Comparison of ENCODE assay signal across 30 cellular contexts in the genomic region with DNA sequence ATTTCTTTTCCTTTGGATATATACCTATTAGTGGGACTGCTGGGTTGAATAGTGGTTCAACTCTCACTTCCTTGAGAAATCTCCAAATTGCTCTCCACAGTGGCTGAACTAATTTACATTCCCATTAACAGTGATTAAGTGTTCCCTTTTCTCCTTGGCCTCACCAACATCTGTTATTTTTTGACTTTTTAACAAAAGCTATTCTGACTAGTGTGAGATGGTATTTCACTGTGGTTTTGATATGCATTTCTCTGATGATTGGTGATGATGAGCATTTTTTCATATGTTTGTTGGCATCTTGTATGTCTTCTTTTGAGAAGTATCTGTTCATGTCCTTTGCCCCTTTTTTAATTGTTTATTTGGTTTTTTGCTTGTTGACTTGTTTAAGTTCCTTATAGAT.
"Had no signal": no experiment of that assay in that cellular context is flagged by ENCODE, and none has a peak within 500 bp of the region (broad histone marks: within the 10 kb centered on the region; RNA-seq: fewer than 3 reads in every experiment).

No MANE protein-coding gene starts in this region.

- H3K27ac Mint-ChIP-seq: activated CD4-positive, alpha-beta memory T cell treated with anti-CD3 and anti-CD28 coated beads, Interleukin-2, amount 10 ng/mL, durations not matched to agents 7 days and 5 days; activated CD4-positive, alpha-beta T cell treated with anti-CD3 and anti-CD28 coated beads for 36 hours; activated CD4-positive, alpha-beta T cell treated with anti-CD3 and anti-CD28 coated beads, Interleukin-2, amount 10 ng/mL, durations not matched to agents 24 days and 14 days; activated naive CD4-positive, alpha-beta T cell treated with anti-CD3 and anti-CD28 coated beads, Interleukin-2, amount 10 ng/mL, durations not matched to agents 7 days and 5 days; activated naive CD4-positive, alpha-beta T cell treated with anti-CD3 and anti-CD28 coated beads, Interleukin-2, amount 50 U/mL, for 72 hours; activated naive CD8-positive, alpha-beta T cell treated with anti-CD3 and anti-CD28 coated beads, Interleukin-2, amount 10 ng/mL, durations not matched to agents 7 days and 5 days; activated T-cell treated with anti-CD3 and anti-CD28 coated beads, Interleukin-2, amount 50 U/mL, for 24 hours; activated T-cell treated with anti-CD3 and anti-CD28 coated beads, Interleukin-2, amount 50 U/mL, for 72 hours; brain had no signal

- H3K27ac ChIP-seq: breast epithelium, cardiac muscle cell, colonic mucosa, epithelial cell of prostate, esophagus squamous epithelium had no signal

- ATAC-seq: activated CD4-positive, alpha-beta T cell treated with anti-CD3 and anti-CD28 coated beads for 36 hours; activated naive CD4-positive, alpha-beta T cell treated with anti-CD3 and anti-CD28 coated beads, Interleukin-2, amount 50 U/mL, for 72 hours; activated T-cell treated with anti-CD3 and anti-CD28 coated beads, Interleukin-2, amount 50 U/mL, for 72 hours had no signal

- H3K4me3 ChIP-seq: breast epithelium, cardiac muscle cell, colonic mucosa, esophagus squamous epithelium had no signal

- H3K36me3 Mint-ChIP-seq: activated naive CD4-positive, alpha-beta T cell treated with anti-CD3 and anti-CD28 coated beads, Interleukin-2, amount 10 ng/mL, durations not matched to agents 7 days and 5 days; activated naive CD4-positive, alpha-beta T cell treated with anti-CD3 and anti-CD28 coated beads, Interleukin-2, amount 50 U/mL, for 72 hours; activated naive CD8-positive, alpha-beta T cell treated with anti-CD3 and anti-CD28 coated beads, Interleukin-2, amount 10 ng/mL, durations not matched to agents 7 days and 5 days had no signal

- H3K9me3 ChIP-seq: breast epithelium, colonic mucosa, esophagus squamous epithelium had no signal

- H3K4me1 ChIP-seq: breast epithelium, colonic mucosa, esophagus squamous epithelium had no signal

- H3K4me3 Mint-ChIP-seq: activated CD4-positive, alpha-beta memory T cell treated with anti-CD3 and anti-CD28 coated beads, Interleukin-2, amount 10 ng/mL, durations not matched to agents 7 days and 5 days; activated CD4-positive, alpha-beta T cell treated with anti-CD3 and anti-CD28 coated beads for 36 hours; activated CD4-positive, alpha-beta T cell treated with anti-CD3 and anti-CD28 coated beads, Interleukin-2, amount 10 ng/mL, durations not matched to agents 24 days and 14 days; activated naive CD4-positive, alpha-beta T cell treated with anti-CD3 and anti-CD28 coated beads, Interleukin-2, amount 10 ng/mL, durations not matched to agents 7 days and 5 days; activated naive CD8-positive, alpha-beta T cell treated with anti-CD3 and anti-CD28 coated beads, Interleukin-2, amount 10 ng/mL, durations not matched to agents 7 days and 5 days; activated T-cell treated with anti-CD3 and anti-CD28 coated beads, Interleukin-2, amount 50 U/mL, for 24 hours; activated T-cell treated with anti-CD3 and anti-CD28 coated beads, Interleukin-2, amount 50 U/mL, for 72 hours; brain had no signal

- H3K27me3 Mint-ChIP-seq: activated CD4-positive, alpha-beta memory T cell treated with anti-CD3 and anti-CD28 coated beads, Interleukin-2, amount 10 ng/mL, durations not matched to agents 7 days and 5 days; activated CD4-positive, alpha-beta T cell treated with anti-CD3 and anti-CD28 coated beads for 36 hours; activated CD4-positive, alpha-beta T cell treated with anti-CD3 and anti-CD28 coated beads, Interleukin-2, amount 10 ng/mL, durations not matched to agents 24 days and 14 days; activated naive CD4-positive, alpha-beta T cell treated with anti-CD3 and anti-CD28 coated beads, Interleukin-2, amount 10 ng/mL, durations not matched to agents 7 days and 5 days; activated T-cell treated with anti-CD3 and anti-CD28 coated beads, Interleukin-2, amount 50 U/mL, for 24 hours; brain had no signal

- H3K36me3 ChIP-seq: breast epithelium, cardiac muscle cell, colonic mucosa had no signal

- H3K27me3 ChIP-seq: breast epithelium, cardiac muscle cell, colonic mucosa, esophagus squamous epithelium had no signal

- DNase-seq: activated CD4-positive, alpha-beta memory T cell treated with anti-CD3 and anti-CD28 coated beads, Interleukin-2, amount 10 ng/mL, durations not matched to agents 7 days and 5 days; activated CD4-positive, alpha-beta T cell treated with anti-CD3 and anti-CD28 coated beads for 36 hours; activated CD4-positive, alpha-beta T cell treated with anti-CD3 and anti-CD28 coated beads, Interleukin-2, amount 10 ng/mL, durations not matched to agents 24 days and 14 days; activated CD4-positive, alpha-beta T cell treated with anti-CD3 and anti-CD28 coated beads, Interleukin-2, amount 50 U/mL, for 4 hours; activated CD4-positive, CD25-positive, alpha-beta regulatory T cell; activated CD4-positive, CD25-positive, alpha-beta regulatory T cell treated with anti-CD3 and anti-CD28 coated beads, Interleukin-2, amount 50 U/mL, for 72 hours; activated CD8-positive, alpha-beta memory T cell treated with anti-CD3 and anti-CD28 coated beads, Interleukin-2, amount 50 U/mL, for 48 hours; activated gamma-delta T cell; activated naive CD4-positive, alpha-beta T cell; activated naive CD4-positive, alpha-beta T cell treated with anti-CD3 and anti-CD28 coated beads, Interleukin-2, amount 10 ng/mL, durations not matched to agents 7 days and 5 days; activated naive CD8-positive, alpha-beta T cell treated with anti-CD3 and anti-CD28 coated beads, Interleukin-2, amount 10 ng/mL, durations not matched to agents 7 days and 5 days; activated T-cell treated with anti-CD3 and anti-CD28 coated beads for 4 hours; activated T-cell treated with anti-CD3 and anti-CD28 coated beads, Interleukin-2, amount 50 U/mL, for 24 hours; activated T-cell treated with anti-CD3 and anti-CD28 coated beads, Interleukin-2, amount 50 U/mL, for 72 hours; amniotic stem cell; aorta; central memory CD4-positive, alpha-beta T cell; cerebellar nuclear complex; colonic mucosa; effector CD8-positive, alpha-beta T cell; esophagus squamous epithelium; foreskin fibroblast; head of caudate nucleus; hippocampal formation; T-helper 2 cell had no signal

- H3K4me1 Mint-ChIP-seq: activated CD4-positive, alpha-beta memory T cell treated with anti-CD3 and anti-CD28 coated beads, Interleukin-2, amount 10 ng/mL, durations not matched to agents 7 days and 5 days; activated CD4-positive, alpha-beta T cell treated with anti-CD3 and anti-CD28 coated beads for 36 hours; activated CD4-positive, alpha-beta T cell treated with anti-CD3 and anti-CD28 coated beads, Interleukin-2, amount 10 ng/mL, durations not matched to agents 24 days and 14 days; activated naive CD4-positive, alpha-beta T cell treated with anti-CD3 and anti-CD28 coated beads, Interleukin-2, amount 10 ng/mL, durations not matched to agents 7 days and 5 days; activated naive CD8-positive, alpha-beta T cell treated with anti-CD3 and anti-CD28 coated beads, Interleukin-2, amount 10 ng/mL, durations not matched to agents 7 days and 5 days; brain had no signal

- H3K9me3 Mint-ChIP-seq: activated CD4-positive, alpha-beta memory T cell treated with anti-CD3 and anti-CD28 coated beads, Interleukin-2, amount 10 ng/mL, durations not matched to agents 7 days and 5 days; activated CD4-positive, alpha-beta T cell treated with anti-CD3 and anti-CD28 coated beads, Interleukin-2, amount 10 ng/mL, durations not matched to agents 24 days and 14 days; activated naive CD4-positive, alpha-beta T cell treated with anti-CD3 and anti-CD28 coated beads, Interleukin-2, amount 50 U/mL, for 72 hours; activated naive CD8-positive, alpha-beta T cell treated with anti-CD3 and anti-CD28 coated beads, Interleukin-2, amount 10 ng/mL, durations not matched to agents 7 days and 5 days; activated T-cell treated with anti-CD3 and anti-CD28 coated beads, Interleukin-2, amount 50 U/mL, for 72 hours had no signal
